In genomic region chr16:68553186-68553585, GRCh38 we compare ENCODE assay signal across 20 cellular contexts. TPM values are rescaled to one million over a fixed set of nuclear protein-coding genes. Genes with fewer than 3 reads are reported as not detected.
DNase-seq lines count a peak whose midpoint lies in the region; ATAC-seq and TF ChIP-seq lines count a peak whose summit lies in the region.
"Had no signal": no experiment of that assay in that cellular context is flagged by ENCODE, and none has a peak within 500 bp of the region (broad histone marks: within the 10 kb centered on the region; RNA-seq: fewer than 3 reads in every experiment).

No MANE protein-coding gene starts in this region.

- TF ChIP-seq CTCF in Caco-2 (IDR thresholded peaks at IDR 0.05; ENCODE audit: insufficient read depth in 1 of 2, low read depth in 1 of 2, low read length in 1 of 2, severe bottlenecking in 1 of 2, unreplicated experiment in 1 of 2) (no peak), endothelial cell (IDR thresholded peaks at IDR 0.05; ENCODE audit: unreplicated experiment) (no peak), vagina (IDR thresholded peaks at IDR 0.05) (no peak)

- H3K27me3 ChIP-seq in Caco-2 (replicated peaks; ENCODE audit: control insufficient read depth, insufficient read depth, low read length) (no peaks in the 10 kb centered on the region), vagina (no peaks in the 10 kb centered on the region)
- H3K27me3 ChIP-seq: BE2C had no signal

- H3K36me3 Mint-ChIP-seq in activated T-cell treated with anti-CD3 and anti-CD28 coated beads, Interleukin-2, amount 50 U/mL, for 72 hours (ENCODE audit: insufficient read depth in 2 of 2), result peaks cover 62 to 88% of the 10 kb centered on the region in 2 donors
- H3K36me3 Mint-ChIP-seq in Caco-2 (ENCODE audit: insufficient read depth, unreplicated experiment), result peaks cover 50% of the 10 kb centered on the region
- H3K36me3 Mint-ChIP-seq in endothelial cell (ENCODE audit: low read depth, unreplicated experiment), result peaks cover 87% of the 10 kb centered on the region
- H3K36me3 Mint-ChIP-seq in stimulated activated effector memory CD8-positive, alpha-beta T cell treated with anti-CD3 and anti-CD28 coated beads, Interleukin-12 subunit alpha, Interleukin-12 subunit beta, amount 100 ng/mL, for 72 hours, result peaks cover 94% of the 10 kb centered on the region

- H3K4me3 ChIP-seq in Caco-2 (ENCODE audit: low read depth, low read length) (no peak overlapping the region), vagina (no peak overlapping the region)
- H3K4me3 ChIP-seq: A549, GM23248 had no signal

- H3K36me3 ChIP-seq in Caco-2 (ENCODE audit: control insufficient read depth, insufficient read depth, low read length), result peaks cover 4% of the 10 kb centered on the region
- peaks cover 10 to 85% of the 10 kb centered on the region in 2 donors for H3K36me3 ChIP-seq in vagina

- intact Hi-C loops in Caco-2 (cut with micrococcal nuclease; ENCODE audit: unreplicated experiment) (no loop called here), vagina (cut with DNase I) (no loop called here)

- H3K4me1 Mint-ChIP-seq in activated T-cell treated with anti-CD3 and anti-CD28 coated beads, Interleukin-2, amount 50 U/mL, for 72 hours (ENCODE audit: low read depth), result peaks cover 12% of the 10 kb centered on the region
- no peaks in the 10 kb centered on the region for H3K4me1 Mint-ChIP-seq in Caco-2 (ENCODE audit: low read depth, unreplicated experiment)
- H3K4me1 Mint-ChIP-seq in endothelial cell (ENCODE audit: unreplicated experiment), result peaks cover 2% of the 10 kb centered on the region
- H3K4me1 Mint-ChIP-seq in stimulated activated effector memory CD8-positive, alpha-beta T cell treated with anti-CD3 and anti-CD28 coated beads, Interleukin-12 subunit alpha, Interleukin-12 subunit beta, amount 100 ng/mL, for 72 hours, result peaks cover 19% of the 10 kb centered on the region

- TF ChIP-seq POLR2A in vagina (IDR thresholded peaks at IDR 0.05), result no peak

- no peak for ATAC-seq in activated T-cell treated with anti-CD3 and anti-CD28 coated beads, Interleukin-2, amount 50 U/mL, for 72 hours (replicated peaks in 1 of 2)
- no peak for ATAC-seq in stimulated activated effector memory CD8-positive, alpha-beta T cell treated with anti-CD3 and anti-CD28 coated beads, Interleukin-12 subunit alpha, Interleukin-12 subunit beta, amount 100 ng/mL, for 72 hours
- no peak for ATAC-seq in GM21423 (IDR thresholded peaks at IDR 0.05; ENCODE audit: unreplicated experiment)
- ATAC-seq: A549 had no signal

- peaks cover 26 to 48% of the 10 kb centered on the region in 2 donors for H3K9me3 Mint-ChIP-seq in activated T-cell treated with anti-CD3 and anti-CD28 coated beads, Interleukin-2, amount 50 U/mL, for 72 hours
- H3K9me3 Mint-ChIP-seq in Caco-2 (ENCODE audit: unreplicated experiment) (peaks cover 68% of the 10 kb centered on the region), endothelial cell (ENCODE audit: unreplicated experiment) (peaks cover 45% of the 10 kb centered on the region)
- H3K9me3 Mint-ChIP-seq in stimulated activated effector memory CD8-positive, alpha-beta T cell treated with anti-CD3 and anti-CD28 coated beads, Interleukin-12 subunit alpha, Interleukin-12 subunit beta, amount 100 ng/mL, for 72 hours, result peaks cover 37% of the 10 kb centered on the region

- no peak overlapping the region for H3K4me3 Mint-ChIP-seq in activated T-cell treated with anti-CD3 and anti-CD28 coated beads, Interleukin-2, amount 50 U/mL, for 72 hours
- H3K4me3 Mint-ChIP-seq in Caco-2 (ENCODE audit: unreplicated experiment) (no peak overlapping the region), endothelial cell (ENCODE audit: unreplicated experiment) (peak overlapping the region; percentile 85)
- H3K4me3 Mint-ChIP-seq in stimulated activated effector memory CD8-positive, alpha-beta T cell treated with anti-CD3 and anti-CD28 coated beads, Interleukin-12 subunit alpha, Interleukin-12 subunit beta, amount 100 ng/mL, for 72 hours, result no peak overlapping the region

- no peak overlapping the region for H3K27ac ChIP-seq in vagina
- H3K27ac ChIP-seq: A549, GM23248 had no signal

- POLR2A ChIA-PET in Caco-2 (lab: Charles Lee), result no interaction called here

- no peaks in the 10 kb centered on the region for H3K4me1 ChIP-seq in Caco-2
- no peaks in the 10 kb centered on the region for H3K4me1 ChIP-seq in vagina
- H3K4me1 ChIP-seq: A549, BE2C had no signal

- H3K27me3 Mint-ChIP-seq in activated T-cell treated with anti-CD3 and anti-CD28 coated beads, Interleukin-2, amount 50 U/mL, for 72 hours (ENCODE audit: low read depth), result no peaks in the 10 kb centered on the region
- H3K27me3 Mint-ChIP-seq in Caco-2 (ENCODE audit: insufficient read depth, unreplicated experiment) (no peaks in the 10 kb centered on the region), endothelial cell (ENCODE audit: unreplicated experiment) (peaks cover 9% of the 10 kb centered on the region)
- H3K27me3 Mint-ChIP-seq: CD4-positive, alpha-beta memory T cell had no signal

- no TSS peak for BruUV-seq in Caco-2 (replicated peaks; lab: Mats Ljungman, UMichigan)

- H3K9me3 ChIP-seq in Caco-2, result peaks cover 12% of the 10 kb centered on the region
- peaks cover 46% of the 10 kb centered on the region for H3K9me3 ChIP-seq in vagina
- H3K9me3 ChIP-seq: BE2C had no signal

- H3K27ac Mint-ChIP-seq in activated T-cell treated with anti-CD3 and anti-CD28 coated beads, Interleukin-2, amount 50 U/mL, for 72 hours, result peak overlapping the region; percentile 43
- H3K27ac Mint-ChIP-seq in Caco-2 (ENCODE audit: unreplicated experiment) (peak overlapping the region; percentile 24), endothelial cell (ENCODE audit: unreplicated experiment) (no peak overlapping the region)
- H3K27ac Mint-ChIP-seq in stimulated activated effector memory CD8-positive, alpha-beta T cell treated with anti-CD3 and anti-CD28 coated beads, Interleukin-12 subunit alpha, Interleukin-12 subunit beta, amount 100 ng/mL, for 72 hours, result peak overlapping the region; percentile 32
- H3K27ac Mint-ChIP-seq: CD4-positive, alpha-beta memory T cell had no signal

- CTCF ChIA-PET in Caco-2 (lab: Charles Lee), result interaction anchor here (0.6 kb wide), 1 partner anchor 1517 kb away, joined by 3 read pairs; no protein-coding TSS in a partner anchor

- no peak for DNase-seq in activated T-cell treated with anti-CD3 and anti-CD28 coated beads, Interleukin-2, amount 50 U/mL, for 72 hours
- DNase-seq in activated T-cell treated with anti-CD3 and anti-CD28 coated beads for 4 hours (no peak), Caco-2 (no peak), endothelial cell (ENCODE audit: low spot score) (no peak), vagina (ENCODE audit: extremely low spot score in 2 of 2) (no peak)
- no peak for DNase-seq in stimulated activated effector memory CD8-positive, alpha-beta T cell treated with anti-CD3 and anti-CD28 coated beads, Interleukin-12 subunit alpha, Interleukin-12 subunit beta, amount 100 ng/mL, for 72 hours (ENCODE audit: low spot score in 2 of 2)
- DNase-seq: 8988T; ACHN; AML-193; BE2C; C1 segment of cervical spinal cord; CD4-positive, alpha-beta memory T cell; COR-L47; DMS153; DND-41; GM23248; H7; HCEC 1CT had no signal

RNA-seq across cellular contexts. Expression of gene ZFP90, which starts 14.1 kb away (rescaled TPM):
- 10 to 100 TPM; 47.1 to 51.1 TPM for total RNA-seq in activated T-cell treated with anti-CD3 and anti-CD28 coated beads, Interleukin-2, amount 50 U/mL, for 72 hours
- total RNA-seq in Caco-2 (2022), result 16.5 and 23.2 TPM in 2 replicates
- total RNA-seq in endothelial cell (ENCODE audit: unreplicated experiment), result 35.6 TPM
- total RNA-seq in vagina, result 41.3 TPM
